In genomic region chr12:40325349-40325960, GRCh38 we compare ENCODE assay signal across 9 cellular contexts.
A peak's percentile ranks its signal among the peaks of the same experiment; 100 is the strongest.
DNase-seq lines count a peak whose midpoint lies in the region; ATAC-seq, FAIRE-seq and TF ChIP-seq lines count a peak whose summit lies in the region.
"Had no signal": no experiment of that assay in that cellular context is flagged by ENCODE, and none has a peak within 500 bp of the region (broad histone marks: within the 10 kb centered on the region; RNA-seq: fewer than 3 reads in every experiment).

No MANE protein-coding gene starts in this region.

- no peaks in the 10 kb centered on the region for H3K4me1 ChIP-seq in effector memory CD4-positive, alpha-beta T cell (ENCODE audit: control insufficient read depth, insufficient read depth, low read length, poor library complexity, severe bottlenecking)

- no peaks in the 10 kb centered on the region for H3K9me3 ChIP-seq in effector memory CD4-positive, alpha-beta T cell (ENCODE audit: control insufficient read depth, low read length)

- H3K27me3 ChIP-seq in effector memory CD4-positive, alpha-beta T cell (replicated peaks; ENCODE audit: control insufficient read depth, insufficient read depth, low read length, poor library complexity, severe bottlenecking): no peaks in the 10 kb centered on the region

- peak; percentile 53 for TF ChIP-seq CTCF in fibroblast of villous mesenchyme (IDR thresholded peaks at IDR 0.05; ENCODE audit: insufficient read depth, low read depth, low read length)

- no peaks in the 10 kb centered on the region for H3K36me3 ChIP-seq in effector memory CD4-positive, alpha-beta T cell (ENCODE audit: control insufficient read depth, insufficient read depth, low read length)

- DNase-seq in GM03348 (ENCODE audit: low spot score) (peak; percentile 31), H4 (ENCODE audit: low spot score) (peak; percentile 69), KG1 (lab: John Stamatoyannopoulos, UW) (peak; percentile 2), RCC 7860 (ENCODE audit: low spot score) (peak; percentile 53), fibroblast of villous mesenchyme (ENCODE audit: low read depth) (no peak), NCI-H1048 (lab: John Stamatoyannopoulos, UW) (no peak)
- DNase-seq in effector memory CD4-positive, alpha-beta T cell: no peak

- H3K4me3 ChIP-seq in fibroblast of villous mesenchyme (ENCODE audit: low read depth, low read length): no peak overlapping the region
- no peak overlapping the region for H3K4me3 ChIP-seq in effector memory CD4-positive, alpha-beta T cell (ENCODE audit: insufficient read depth, low read depth, low read length, poor library complexity, severe bottlenecking)
- H3K4me3 ChIP-seq: skin epidermis had no signal

- ATAC-seq in GM21825 (IDR thresholded peaks at IDR 0.05; ENCODE audit: unreplicated experiment): no peak

- H3K27ac ChIP-seq in effector memory CD4-positive, alpha-beta T cell (ENCODE audit: insufficient read depth, low read length, poor library complexity, severe bottlenecking): no peak overlapping the region
- H3K27ac ChIP-seq: skin epidermis had no signal

- peak; percentile 66 for FAIRE-seq in RCC 7860 (lab: Jason Lieb, UNC)

Comparison
In these comparisons a context has a peak if more than half of its experiments do, and no peak if none do; other contexts are left out.
1. DNase-seq: peak in GM03348 (single experiment), H4 (single experiment), KG1 (single experiment) and RCC 7860 (single experiment); none in fibroblast of villous mesenchyme (single experiment), NCI-H1048 (single experiment) and effector memory CD4-positive, alpha-beta T cell (0 of 3).